Comparison of ENCODE assay signal across 1 cellular context in genomic region chr2:100782376-100782878, GRCh38.
TF ChIP-seq lines count a peak whose summit lies in the region.

No MANE protein-coding gene starts in this region.

TF ChIP-seq in HepG2, 621 proteins besides CTCF, POLR2A, EP300 and RAD21 (continued from another document and continues in another):
- TF ChIP-seq RXRB (CRISPR knock-in tag; IDR thresholded peaks at IDR 0.05; ENCODE audit: borderline replicate concordance) (no peak), MED8 (CRISPR knock-in tag; IDR thresholded peaks at IDR 0.05; ENCODE audit: insufficient replicate concordance) (no peak), ZNF704 (CRISPR knock-in tag; IDR thresholded peaks at IDR 0.05; ENCODE audit: borderline replicate concordance) (no peak), ZNF607 (CRISPR knock-in tag; IDR thresholded peaks at IDR 0.05; ENCODE audit: borderline replicate concordance) (no peak), SMAD3 (CRISPR knock-in tag; IDR thresholded peaks at IDR 0.05) (0 out of 2 replicates have a peak, but pooled peaks have one; percentile 40), ZNF501 (CRISPR knock-in tag; IDR thresholded peaks at IDR 0.05) (no peak), RAD51 (IDR thresholded peaks at IDR 0.05; ENCODE audit: borderline replicate concordance) (no peak), ZNF33B (CRISPR knock-in tag; IDR thresholded peaks at IDR 0.05) (no peak), ZNF816 (CRISPR knock-in tag; IDR thresholded peaks at IDR 0.05; ENCODE audit: borderline replicate concordance) (no peak), CHCHD3 (CRISPR knock-in tag; IDR thresholded peaks at IDR 0.05) (no peak), SETDB1 (CRISPR knock-in tag; IDR thresholded peaks at IDR 0.05; ENCODE audit: borderline replicate concordance) (no peak), SNAPC5 (CRISPR knock-in tag; IDR thresholded peaks at IDR 0.05; ENCODE audit: borderline replicate concordance) (no peak), AHR (CRISPR knock-in tag; IDR thresholded peaks at IDR 0.05) (peak; percentile 35; the same call in 1 of the 2 replicates), ZNF367 (CRISPR knock-in tag; IDR thresholded peaks at IDR 0.05; ENCODE audit: borderline replicate concordance) (0 out of 2 replicates have a peak, but pooled peaks have one; percentile 39), SUZ12 (IDR thresholded peaks at IDR 0.05; ENCODE audit: low read depth, low read length) (no peak), FOXC1 (CRISPR knock-in tag; IDR thresholded peaks at IDR 0.05; ENCODE audit: borderline replicate concordance) (no peak), SNAI1 (CRISPR knock-in tag; IDR thresholded peaks at IDR 0.05; ENCODE audit: borderline replicate concordance) (no peak), ZNF274 (CRISPR knock-in tag; IDR thresholded peaks at IDR 0.05) (0 out of 2 replicates have a peak, but pooled peaks have one; percentile 48), ZHX2 (IDR thresholded peaks at IDR 0.05; ENCODE audit: low read depth) (no peak), ZHX2 (CRISPR knock-in tag; IDR thresholded peaks at IDR 0.05; ENCODE audit: borderline replicate concordance) (no peak), TEAD3 (CRISPR knock-in tag; optimal IDR thresholded peaks at IDR 0.05; ENCODE audit: borderline replicate concordance) (peak; percentile 3), ZNF652 (CRISPR knock-in tag; IDR thresholded peaks at IDR 0.05; ENCODE audit: borderline replicate concordance, low read depth) (no peak), MEIS2 (CRISPR knock-in tag; IDR thresholded peaks at IDR 0.05) (no peak), ZBTB7B (CRISPR knock-in tag; IDR thresholded peaks at IDR 0.05) (0 out of 2 replicates have a peak, but pooled peaks have one; percentile 16), HNF1B (CRISPR knock-in tag; IDR thresholded peaks at IDR 0.05) (0 out of 2 replicates have a peak, but pooled peaks have one; percentile 34), CENPBD1 (CRISPR knock-in tag; IDR thresholded peaks at IDR 0.05; ENCODE audit: borderline replicate concordance, low read depth) (no peak), IKZF5 (CRISPR knock-in tag; IDR thresholded peaks at IDR 0.05) (no peak), MED13 (CRISPR knock-in tag; IDR thresholded peaks at IDR 0.05) (no peak), ASH2L (IDR thresholded peaks at IDR 0.05; ENCODE audit: insufficient read length, low read depth, low read length) (no peak), ZZZ3 (CRISPR knock-in tag; IDR thresholded peaks at IDR 0.05; ENCODE audit: borderline replicate concordance) (no peak), ZNF547 (CRISPR knock-in tag; IDR thresholded peaks at IDR 0.05) (no peak), ZNF670 (CRISPR knock-in tag; IDR thresholded peaks at IDR 0.05; ENCODE audit: borderline replicate concordance) (no peak), HOXA7 (CRISPR knock-in tag; IDR thresholded peaks at IDR 0.05) (no peak), GMEB2 (CRISPR knock-in tag; IDR thresholded peaks at IDR 0.05; ENCODE audit: low read depth) (no peak), PPARG (CRISPR knock-in tag; conservative IDR thresholded peaks at IDR 0.05) (no peak), SOX5 (CRISPR knock-in tag; IDR thresholded peaks at IDR 0.05; ENCODE audit: borderline replicate concordance) (no peak), RARA (CRISPR knock-in tag; IDR thresholded peaks at IDR 0.05) (no peak), ZNF570 (CRISPR knock-in tag; IDR thresholded peaks at IDR 0.05; ENCODE audit: borderline replicate concordance) (no peak), REPIN1 (CRISPR knock-in tag; IDR thresholded peaks at IDR 0.05; ENCODE audit: borderline replicate concordance, low read depth) (no peak), FUBP1 (CRISPR knock-in tag; IDR thresholded peaks at IDR 0.05; ENCODE audit: borderline replicate concordance) (no peak), ZNF703 (CRISPR knock-in tag; IDR thresholded peaks at IDR 0.05; ENCODE audit: borderline replicate concordance) (no peak), ZNF235 (CRISPR knock-in tag; IDR thresholded peaks at IDR 0.05; ENCODE audit: borderline replicate concordance) (no peak)
- TF ChIP-seq, protein P1, sequence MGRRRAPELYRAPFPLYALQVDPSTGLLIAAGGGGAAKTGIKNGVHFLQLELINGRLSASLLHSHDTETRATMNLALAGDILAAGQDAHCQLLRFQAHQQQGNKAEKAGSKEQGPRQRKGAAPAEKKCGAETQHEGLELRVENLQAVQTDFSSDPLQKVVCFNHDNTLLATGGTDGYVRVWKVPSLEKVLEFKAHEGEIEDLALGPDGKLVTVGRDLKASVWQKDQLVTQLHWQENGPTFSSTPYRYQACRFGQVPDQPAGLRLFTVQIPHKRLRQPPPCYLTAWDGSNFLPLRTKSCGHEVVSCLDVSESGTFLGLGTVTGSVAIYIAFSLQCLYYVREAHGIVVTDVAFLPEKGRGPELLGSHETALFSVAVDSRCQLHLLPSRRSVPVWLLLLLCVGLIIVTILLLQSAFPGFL (CRISPR knock-in tag; IDR thresholded peaks at IDR 0.05): no peak
- TF ChIP-seq, protein P2, sequence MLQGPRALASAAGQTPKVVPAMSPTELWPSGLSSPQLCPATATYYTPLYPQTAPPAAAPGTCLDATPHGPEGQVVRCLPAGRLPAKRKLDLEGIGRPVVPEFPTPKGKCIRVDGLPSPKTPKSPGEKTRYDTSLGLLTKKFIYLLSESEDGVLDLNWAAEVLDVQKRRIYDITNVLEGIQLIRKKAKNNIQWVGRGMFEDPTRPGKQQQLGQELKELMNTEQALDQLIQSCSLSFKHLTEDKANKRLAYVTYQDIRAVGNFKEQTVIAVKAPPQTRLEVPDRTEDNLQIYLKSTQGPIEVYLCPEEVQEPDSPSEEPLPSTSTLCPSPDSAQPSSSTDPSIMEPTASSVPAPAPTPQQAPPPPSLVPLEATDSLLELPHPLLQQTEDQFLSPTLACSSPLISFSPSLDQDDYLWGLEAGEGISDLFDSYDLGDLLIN (CRISPR knock-in tag; IDR thresholded peaks at IDR 0.05; ENCODE audit: borderline replicate concordance): no peak
- TF ChIP-seq, protein P3, sequence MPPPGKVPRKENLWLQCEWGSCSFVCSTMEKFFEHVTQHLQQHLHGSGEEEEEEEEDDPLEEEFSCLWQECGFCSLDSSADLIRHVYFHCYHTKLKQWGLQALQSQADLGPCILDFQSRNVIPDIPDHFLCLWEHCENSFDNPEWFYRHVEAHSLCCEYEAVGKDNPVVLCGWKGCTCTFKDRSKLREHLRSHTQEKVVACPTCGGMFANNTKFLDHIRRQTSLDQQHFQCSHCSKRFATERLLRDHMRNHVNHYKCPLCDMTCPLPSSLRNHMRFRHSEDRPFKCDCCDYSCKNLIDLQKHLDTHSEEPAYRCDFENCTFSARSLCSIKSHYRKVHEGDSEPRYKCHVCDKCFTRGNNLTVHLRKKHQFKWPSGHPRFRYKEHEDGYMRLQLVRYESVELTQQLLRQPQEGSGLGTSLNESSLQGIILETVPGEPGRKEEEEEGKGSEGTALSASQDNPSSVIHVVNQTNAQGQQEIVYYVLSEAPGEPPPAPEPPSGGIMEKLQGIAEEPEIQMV (CRISPR knock-in tag; IDR thresholded peaks at IDR 0.05; ENCODE audit: low read depth): no peak
- TF ChIP-seq, protein P4, sequence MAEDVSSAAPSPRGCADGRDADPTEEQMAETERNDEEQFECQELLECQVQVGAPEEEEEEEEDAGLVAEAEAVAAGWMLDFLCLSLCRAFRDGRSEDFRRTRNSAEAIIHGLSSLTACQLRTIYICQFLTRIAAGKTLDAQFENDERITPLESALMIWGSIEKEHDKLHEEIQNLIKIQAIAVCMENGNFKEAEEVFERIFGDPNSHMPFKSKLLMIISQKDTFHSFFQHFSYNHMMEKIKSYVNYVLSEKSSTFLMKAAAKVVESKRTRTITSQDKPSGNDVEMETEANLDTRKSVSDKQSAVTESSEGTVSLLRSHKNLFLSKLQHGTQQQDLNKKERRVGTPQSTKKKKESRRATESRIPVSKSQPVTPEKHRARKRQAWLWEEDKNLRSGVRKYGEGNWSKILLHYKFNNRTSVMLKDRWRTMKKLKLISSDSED (CRISPR knock-in tag; IDR thresholded peaks at IDR 0.05): no peak
